ENCODE assay signal across 8 cellular contexts in the genomic region with DNA sequence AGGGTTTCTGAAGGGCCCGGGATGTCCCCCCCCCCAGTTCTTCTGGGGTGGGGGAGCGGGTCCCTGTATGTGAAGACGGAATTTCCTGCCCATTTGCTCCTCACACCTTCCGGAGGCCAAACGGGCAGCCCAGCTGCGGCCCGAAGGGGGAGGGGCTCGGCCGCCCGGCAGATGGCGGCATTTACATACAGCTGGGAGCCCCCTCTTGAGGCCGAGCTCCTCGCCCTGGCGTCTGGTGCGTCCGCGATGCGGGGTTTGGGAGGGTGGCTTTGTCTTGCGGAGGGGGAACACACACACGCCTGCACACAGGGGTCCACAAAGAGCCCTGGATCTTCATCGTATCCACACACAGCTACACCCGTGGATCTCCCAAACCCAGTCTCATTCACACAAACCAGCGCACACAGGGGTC. TPM values are rescaled to one million over a fixed set of nuclear protein-coding genes. Genes with fewer than 3 reads are reported as not detected.
A peak's percentile ranks its signal among the peaks of the same experiment; 100 is the strongest.
DNase-seq lines count a peak whose midpoint lies in the region; TF ChIP-seq lines count a peak whose summit lies in the region.

No MANE protein-coding gene starts in this region.

- peaks cover 24% of the 10 kb centered on the region for H3K4me1 ChIP-seq in suprapubic skin

- H3K9ac ChIP-seq in SK-N-MC (ENCODE audit: insufficient read length): peak overlapping the region; percentile 68

- H3K9me3 ChIP-seq in SK-N-MC (ENCODE audit: low read depth, low read length) (no peaks in the 10 kb centered on the region), suprapubic skin (no peaks in the 10 kb centered on the region)

- H3K4me3 ChIP-seq in SK-N-MC (peak overlapping the region; percentile 90), epithelial cell of proximal tubule (ENCODE audit: low read depth, low read length) (peak overlapping the region; percentile 12), suprapubic skin (no peak overlapping the region)

- DNase-seq in NOMO-1 (lab: John Stamatoyannopoulos, UW; ENCODE audit: unreplicated experiment in 2 of 2): peak; percentile 40 to 51
- DNase-seq in NOMO-1 treated with dmso at 0.1 percent for 144 hours (lab: John Stamatoyannopoulos, UW; ENCODE audit: unreplicated experiment): no peak
- peak; percentile 84 for DNase-seq in NCI-H1092 treated with DMSO at 0.1 percent for 48 hours (lab: John Stamatoyannopoulos, UW)
- DNase-seq in SK-N-MC (ENCODE audit: low read depth, low spot score): no peak
- DNase-seq in epithelial cell of proximal tubule (ENCODE audit: low read depth): no peak
- DNase-seq in nucleus accumbens (lab: John Stamatoyannopoulos, UW): peak in 32 of 56 donors; percentile 6 to 52 (median 20)
- DNase-seq in suprapubic skin (ENCODE audit: low spot score in 2 of 2): no peak
- no peak for DNase-seq in kidney glomerular epithelial cell (lab: John Stamatoyannopoulos, UW)

- peaks cover 66% of the 10 kb centered on the region for H3K27me3 ChIP-seq in suprapubic skin

- no peak overlapping the region for H3K27ac ChIP-seq in SK-N-MC
- no peak overlapping the region for H3K27ac ChIP-seq in suprapubic skin

- 0% methylated on average over 7 of the region's 23 CpGs for WGBS in suprapubic skin

- TF ChIP-seq EP300 in suprapubic skin (IDR thresholded peaks at IDR 0.05): no peak

- no peaks in the 10 kb centered on the region for H3K36me3 ChIP-seq in SK-N-MC (ENCODE audit: insufficient read depth, low read length)
- no peaks in the 10 kb centered on the region for H3K36me3 ChIP-seq in suprapubic skin

- TF ChIP-seq CTCF in epithelial cell of proximal tubule (conservative IDR thresholded peaks at IDR 0.05; ENCODE audit: low read depth, low read length) (peak; percentile 23), suprapubic skin (IDR thresholded peaks at IDR 0.05) (no peak)

- TF ChIP-seq POLR2A in suprapubic skin (IDR thresholded peaks at IDR 0.05): no peak

RNA-seq across cellular contexts. Expression of gene DLL3, which starts 0.9 kb away (rescaled TPM):
- total RNA-seq in epithelial cell of proximal tubule (2.9 and 4.1 TPM in 2 replicates), suprapubic skin (not detected)

RNA-seq across cellular contexts. Expression of gene SELENOV, which starts 17.1 kb away (rescaled TPM):
- total RNA-seq in epithelial cell of proximal tubule: 0.17 TPM in 1 of 2 replicates, not detected in the other
- not detected for total RNA-seq in suprapubic skin

RNA-seq across cellular contexts. Expression of gene TIMM50, which starts 17.2 kb away (rescaled TPM):
- 98.1 and 146 TPM in 2 replicates for total RNA-seq in epithelial cell of proximal tubule
- 10 to 100 TPM; 44.9 to 57.9 (median 50.6) TPM for total RNA-seq in suprapubic skin

RNA-seq across cellular contexts. Expression of gene EID2B, which starts 34.8 kb away (rescaled TPM):
- total RNA-seq in epithelial cell of proximal tubule (1.8 and 2.0 TPM in 2 replicates), suprapubic skin (1 to 10 TPM in 2 of 4 donors, under 1 TPM in 2; 0.80 to 2.4 (median 1.2) TPM)

RNA-seq across cellular contexts. Expression of gene EID2, which starts 42.1 kb away (rescaled TPM):
- total RNA-seq in epithelial cell of proximal tubule: 12.3 and 20.8 TPM in 2 replicates
- total RNA-seq in suprapubic skin: 10 to 100 TPM in 2 of 4 donors, 1 to 10 TPM in 2; 7.5 to 14.5 (median 12.1) TPM

Comparison
In these comparisons a context has a peak if more than half of its experiments do, and no peak if none do; other contexts are left out.
1. DNase-seq: peak in NOMO-1 (2 of 2), NCI-H1092 treated with DMSO at 0.1 percent for 48 hours (single experiment) and nucleus accumbens (32 of 56); none in NOMO-1 treated with dmso at 0.1 percent for 144 hours (single experiment), SK-N-MC (single experiment), epithelial cell of proximal tubule (single experiment), suprapubic skin (0 of 2) and kidney glomerular epithelial cell (single experiment).